In genomic region chr1:246052603-246053002, GRCh38 we compare ENCODE assay signal across 26 cellular contexts.
"Had no signal": no experiment of that assay in that cellular context is flagged by ENCODE, and none has a peak within 500 bp of the region (broad histone marks: within the 10 kb centered on the region; RNA-seq: fewer than 3 reads in every experiment).

No MANE protein-coding gene starts in this region.

- H3K36me3 ChIP-seq: gastrocnemius medialis, left lung, ovary, sigmoid colon, spleen, tibial artery had no signal

- H3K27me3 Mint-ChIP-seq: naive thymus-derived CD8-positive, alpha-beta T cell; stimulated activated memory B cell treated with anti-CD40 and anti-IgM and Interleukin-4, amounts not matched to agents 10 μg/mL and 1 μg/mL and 100 μg/mL, for 72 hours; type B pancreatic cell had no signal

- DNase-seq: dorsolateral prefrontal cortex; effector CD4-positive, alpha-beta T cell; endodermal cell; foreskin fibroblast; gastrocnemius medialis; head of caudate nucleus; kidney; left lung; mesenchymal stem cell; naive thymus-derived CD8-positive, alpha-beta T cell; occipital lobe; ovary; posterior cingulate gyrus; psoas muscle; right cardiac atrium; sigmoid colon; spleen; stimulated activated CD4-positive, alpha-beta T cell treated with anti-CD3 and anti-CD28 coated beads, Interleukin-4, amount 100 ng/mL, for 4 hours; stimulated activated naive CD8-positive, alpha-beta T cell treated with anti-CD3 and anti-CD28 coated beads, Interleukin-15, Interleukin-2, amounts not matched to agents 100 U/mL and 50 U/mL, for 24 hours; substantia nigra; testis; tibial artery had no signal

- H3K9me3 Mint-ChIP-seq: type B pancreatic cell had no signal

- H3K27me3 ChIP-seq: dorsolateral prefrontal cortex, gastrocnemius medialis, left lung, ovary, sigmoid colon, spleen, testis, tibial artery had no signal

- H3K36me3 Mint-ChIP-seq: type B pancreatic cell had no signal

- H3K27ac Mint-ChIP-seq: endodermal cell; naive thymus-derived CD8-positive, alpha-beta T cell; stimulated activated memory B cell treated with anti-CD40 and anti-IgM and Interleukin-4, amounts not matched to agents 10 μg/mL and 1 μg/mL and 100 μg/mL, for 72 hours; type B pancreatic cell had no signal

- H3K9me3 ChIP-seq: gastrocnemius medialis, ovary, psoas muscle, sigmoid colon, testis, tibial artery had no signal

- H3K4me3 ChIP-seq: dorsolateral prefrontal cortex, gastrocnemius medialis, left lung, ovary, psoas muscle, sigmoid colon, spleen, testis, tibial artery had no signal

- H3K27ac ChIP-seq: dorsolateral prefrontal cortex, epithelial cell of prostate, gastrocnemius medialis, left lung, ovary, psoas muscle, sigmoid colon, spleen, testis, tibial artery had no signal

- FAIRE-seq: colon, kidney had no signal

- H3K4me3 Mint-ChIP-seq: endodermal cell; naive thymus-derived CD8-positive, alpha-beta T cell; stimulated activated memory B cell treated with anti-CD40 and anti-IgM and Interleukin-4, amounts not matched to agents 10 μg/mL and 1 μg/mL and 100 μg/mL, for 72 hours; type B pancreatic cell had no signal

- H3K4me1 Mint-ChIP-seq: endodermal cell; stimulated activated memory B cell treated with anti-CD40 and anti-IgM and Interleukin-4, amounts not matched to agents 10 μg/mL and 1 μg/mL and 100 μg/mL, for 72 hours had no signal

- H3K4me1 ChIP-seq: gastrocnemius medialis, left lung, psoas muscle, sigmoid colon, spleen, testis, tibial artery had no signal
